ENCODE assay signal across 21 cellular contexts in the genomic region with DNA sequence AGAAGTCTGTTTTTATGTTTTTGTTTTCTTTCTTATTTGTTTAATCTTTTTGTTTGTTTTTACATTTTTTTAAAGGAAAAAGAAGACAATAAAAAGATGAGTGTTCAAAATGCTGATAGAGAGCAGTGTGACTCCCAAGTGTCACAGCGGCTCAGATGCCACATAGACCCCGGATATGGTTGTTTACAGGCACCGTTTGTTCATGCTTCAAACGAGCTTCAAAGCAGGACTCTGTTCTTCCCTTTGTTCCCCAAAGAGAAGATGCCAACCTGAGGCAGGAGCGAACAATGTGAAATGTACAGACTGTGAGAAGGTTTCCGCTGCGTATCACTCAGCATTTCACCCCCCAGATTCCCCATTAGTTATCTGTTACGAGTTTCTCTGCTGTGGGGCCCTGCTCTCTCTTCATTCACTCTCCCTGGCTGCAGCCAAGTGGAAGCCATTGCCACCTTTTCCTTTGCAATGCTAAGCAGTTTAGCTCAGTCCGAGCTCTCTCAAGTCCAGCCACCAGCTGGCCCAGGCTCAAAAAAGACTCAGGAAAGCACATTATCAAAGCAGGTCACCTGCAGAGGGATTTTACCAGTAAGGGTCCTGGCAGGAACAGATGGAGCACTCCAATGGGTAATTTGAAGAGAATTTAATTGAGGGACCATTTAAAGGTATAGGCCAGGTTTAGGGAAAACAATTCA. TPM values are rescaled to one million over a fixed set of nuclear protein-coding genes. Genes with fewer than 3 reads are reported as not detected.
DNase-seq lines count a peak whose midpoint lies in the region; TF ChIP-seq lines count a peak whose summit lies in the region.
"Had no signal": no experiment of that assay in that cellular context is flagged by ENCODE, and none has a peak within 500 bp of the region (broad histone marks: within the 10 kb centered on the region; RNA-seq: fewer than 3 reads in every experiment).

No MANE protein-coding gene starts in this region.

- H3K18ac ChIP-seq in H9 (ENCODE audit: insufficient read length, low read depth, low read length) = peak overlapping the region; percentile 50

- H3K23ac ChIP-seq in H9 (ENCODE audit: insufficient read length, low read depth, low read length) = no peak overlapping the region

- peak overlapping the region; percentile 95 for H4K8ac ChIP-seq in H9 (replicated peaks; ENCODE audit: insufficient read length, low read depth, low read length)

- H2AFZ ChIP-seq in H9 (ENCODE audit: low read length) = peak overlapping the region; percentile 94

- peaks cover 5% of the 10 kb centered on the region; the same call in 1 of the 2 replicates for H3K4me1 ChIP-seq in H9 (ENCODE audit: insufficient read depth, low read length)
- H3K4me1 ChIP-seq: thyroid gland had no signal

- no peaks in the 10 kb centered on the region for H4K20me1 ChIP-seq in H9 (ENCODE audit: control insufficient read depth, insufficient read depth, insufficient read length)

- no peaks in the 10 kb centered on the region for H3K23me2 ChIP-seq in H9 (ENCODE audit: insufficient read length, low read depth, low read length, poor library complexity, severe bottlenecking)

- H3K27me3 ChIP-seq in H9 (ENCODE audit: insufficient read depth, low read length) = no peaks in the 10 kb centered on the region
- H3K27me3 ChIP-seq: MG63, thyroid gland had no signal

- H3K4me2 ChIP-seq in H9 (ENCODE audit: insufficient read depth, insufficient read length, low read length) = no peak overlapping the region

- no peak overlapping the region for H2BK20ac ChIP-seq in H9 (ENCODE audit: low read depth, low read length, poor library complexity, severe bottlenecking)

- H2BK15ac ChIP-seq in H9 (ENCODE audit: low read depth, low read length) = no peak overlapping the region

- no peak overlapping the region for H4K5ac ChIP-seq in H9 (ENCODE audit: insufficient read length, low read depth, low read length)

- peak overlapping the region; percentile 96 for H2BK12ac ChIP-seq in H9 (ENCODE audit: insufficient read length, low read depth, low read length)

- H3K4me1 Mint-ChIP-seq in H9 = peaks cover 17 to 25% of the 10 kb centered on the region in 2 experiments
- H3K4me1 Mint-ChIP-seq in neural crest cell = peaks cover 14% of the 10 kb centered on the region
- no peaks in the 10 kb centered on the region for H3K4me1 Mint-ChIP-seq in immature natural killer cell
- H3K4me1 Mint-ChIP-seq: CD14-positive monocyte, nephron had no signal

- H3K4me3 Mint-ChIP-seq in H9 (no peak overlapping the region; a peak in 1 of 5 replicates), neural crest cell (no peak overlapping the region), immature natural killer cell (no peak overlapping the region)
- H3K4me3 Mint-ChIP-seq: CD14-positive monocyte; HFFc6; nephron; stimulated activated naive CD8-positive, alpha-beta T cell treated with anti-CD3 and anti-CD28 coated beads, Interleukin-15, Interleukin-2, amounts not matched to agents 100 ng/mL and 50 ng/mL, for 24 hours; T-helper 1 cell treated with Interleukin-12 subunit alpha and Interleukin-12 subunit beta and Interleukin-4 antibody, amounts not matched to agents 30 μg/mL and 1 μg/mL, for 36 hours had no signal

- H3K27ac ChIP-seq in H9 (ENCODE audit: insufficient read length, low read depth, low read length) = peak overlapping the region; percentile 15
- H3K27ac ChIP-seq: epithelial cell of prostate, thyroid gland had no signal

- H2BK5ac ChIP-seq in H9 (ENCODE audit: insufficient read length, low read length) = no peak overlapping the region

- H3K14ac ChIP-seq in H9 (ENCODE audit: insufficient read depth, low read length) = peak overlapping the region; percentile 63

- peak; percentile 33 for DNase-seq in H9
- DNase-seq in NCI-H345 (lab: John Stamatoyannopoulos, UW) = peak; percentile 58
- peak; percentile 6 for DNase-seq in cerebellar cortex (ENCODE audit: low spot score)
- DNase-seq in neural crest cell (ENCODE audit: low read depth, low spot score) = no peak
- no peak for DNase-seq in NCI-H1048 (lab: John Stamatoyannopoulos, UW)
- DNase-seq in GM03348 (ENCODE audit: low spot score) = no peak
- no peak for DNase-seq in immature natural killer cell
- DNase-seq: activated effector memory CD4-positive, alpha-beta T cell treated with anti-CD3 and anti-CD28 coated beads, Interleukin-2, amount 50 U/mL, for 16 hours; HFFc6; islet precursor cell; KBM-7; MG63; NCI-H187 treated with DMSO at 0.1 percent for 48 hours; NCI-H226; posterior cingulate gyrus; thyroid gland had no signal

- no peak overlapping the region for H3T11ph ChIP-seq in H9 (ENCODE audit: low read length)

- peak overlapping the region; percentile 36 to 95 (median 78); a peak in 6 of 7 replicates for H3K27ac Mint-ChIP-seq in H9
- H3K27ac Mint-ChIP-seq in neural crest cell (ENCODE audit: unreplicated experiment) = peak overlapping the region; percentile 60
- H3K27ac Mint-ChIP-seq in immature natural killer cell = no peak overlapping the region
- H3K27ac Mint-ChIP-seq: CD14-positive monocyte; HFFc6; nephron; stimulated activated naive CD8-positive, alpha-beta T cell treated with anti-CD3 and anti-CD28 coated beads, Interleukin-15, Interleukin-2, amounts not matched to agents 100 ng/mL and 50 ng/mL, for 24 hours; T-helper 1 cell treated with Interleukin-12 subunit alpha and Interleukin-12 subunit beta and Interleukin-4 antibody, amounts not matched to agents 30 μg/mL and 1 μg/mL, for 36 hours had no signal

- H3K9me3 Mint-ChIP-seq in H9 (peaks cover 4 to 5% of the 10 kb centered on the region in 2 experiments; a peak in 3 of 5 replicates), neural crest cell (peaks cover 2% of the 10 kb centered on the region), immature natural killer cell (no peaks in the 10 kb centered on the region)
- H3K9me3 Mint-ChIP-seq: HFFc6; stimulated activated naive CD8-positive, alpha-beta T cell treated with anti-CD3 and anti-CD28 coated beads, Interleukin-15, Interleukin-2, amounts not matched to agents 100 ng/mL and 50 ng/mL, for 24 hours had no signal

- no peak overlapping the region for H4K91ac ChIP-seq in H9 (ENCODE audit: insufficient read length, low read depth, low read length)

- TF ChIP-seq CTCF in H9 (conservative IDR thresholded peaks at IDR 0.05) (no peak), neural crest cell (conservative IDR thresholded peaks at IDR 0.05) (no peak)

- H3K9me3 ChIP-seq in H9 (ENCODE audit: control insufficient read depth, low read depth, low read length) = no peaks in the 10 kb centered on the region
- H3K9me3 ChIP-seq: MG63, thyroid gland had no signal

- H3K27me3 Mint-ChIP-seq in H9 (ENCODE audit: low read depth) (no peaks in the 10 kb centered on the region), neural crest cell (ENCODE audit: low read depth) (no peaks in the 10 kb centered on the region), immature natural killer cell (ENCODE audit: low read depth in 3 of 3) (peaks cover 0 to 7% (median 5%) of the 10 kb centered on the region in 3 donors)

- no CpG with 5 or more reads among the region's 9 CpGs for WGBS in H9 (ENCODE audit: extremely low coverage, insufficient read length, low lambda C conversion rate)

- no peak overlapping the region for H2AK5ac ChIP-seq in H9 (ENCODE audit: insufficient read length, low read length)

- H3K36me3 Mint-ChIP-seq in H9 (ENCODE audit: insufficient read depth in 1 of 3, low read depth in 3 of 3) (peaks cover 0 to 3% (median 0%) of the 10 kb centered on the region in 3 experiments; a peak in 2 of 7 replicates), neural crest cell (ENCODE audit: low read depth) (peaks cover 1% of the 10 kb centered on the region), immature natural killer cell (no peaks in the 10 kb centered on the region)
- H3K36me3 Mint-ChIP-seq: CD14-positive monocyte had no signal

- no peaks in the 10 kb centered on the region for H3K79me1 ChIP-seq in H9 (ENCODE audit: insufficient read depth, low read depth, low read length, poor library complexity, severe bottlenecking)

- H3K4ac ChIP-seq in H9 (ENCODE audit: low read depth, low read length) = no peak overlapping the region

- no peaks in the 10 kb centered on the region for H3K79me2 ChIP-seq in H9 (ENCODE audit: insufficient read depth, low read length)

- no peak overlapping the region for H3K9ac ChIP-seq in H9 (ENCODE audit: extremely low read depth, insufficient read length, low read length)

- no peak overlapping the region for H3K56ac ChIP-seq in H9 (ENCODE audit: insufficient read length, low read depth, low read length)

- no peak overlapping the region for H2BK120ac ChIP-seq in H9 (ENCODE audit: low read depth, low read length, poor library complexity, severe bottlenecking)

RNA-seq across cellular contexts. Expression of gene PHLPP1, which starts 36.4 kb away (rescaled TPM):
- 38.8 and 39.9 TPM in 2 replicates for total RNA-seq in H9 (2021)
- 27.5 and 29.6 TPM in 2 replicates for total RNA-seq in neural crest cell
- polyA plus RNA-seq in immature natural killer cell = under 1 TPM in 2 of 3 donors, not detected in 1; 0.14 to 0.50 TPM

Comparison
In these comparisons a context has a peak if more than half of its experiments do, and no peak if none do; other contexts are left out.
1. DNase-seq: peak in H9 (single experiment), NCI-H345 (single experiment) and cerebellar cortex (single experiment); none in neural crest cell (single experiment), NCI-H1048 (single experiment), GM03348 (single experiment) and immature natural killer cell (0 of 3).
2. H3K27ac Mint-ChIP-seq: peak in H9 (3 of 3) and neural crest cell (single experiment); none in immature natural killer cell (0 of 6).